35 cellular contexts compared by ENCODE assay signal in genomic region chr16:77002644-77003043, GRCh38.
"Had no signal": no experiment of that assay in that cellular context is flagged by ENCODE, and none has a peak within 500 bp of the region (broad histone marks: within the 10 kb centered on the region; RNA-seq: fewer than 3 reads in every experiment).

No MANE protein-coding gene starts in this region.

- H3K27me3 ChIP-seq: ascending aorta, breast epithelium, cardiac muscle cell, colonic mucosa, heart left ventricle had no signal

- H3K27ac ChIP-seq: ascending aorta, breast epithelium, cardiac muscle cell, colonic mucosa, epithelial cell of prostate, heart left ventricle, WERI-Rb-1 had no signal

- H3K36me3 Mint-ChIP-seq: activated CD4-positive, alpha-beta memory T cell treated with anti-CD3 and anti-CD28 coated beads for 36 hours; activated CD8-positive, alpha-beta memory T cell treated with anti-CD3 and anti-CD28 coated beads, Interleukin-2, amount 10 ng/mL, durations not matched to agents 7 days and 5 days; activated naive CD4-positive, alpha-beta T cell treated with anti-CD3 and anti-CD28 coated beads, Interleukin-2, amount 50 U/mL, for 24 hours; activated naive CD8-positive, alpha-beta T cell treated with anti-CD3 and anti-CD28 coated beads for 36 hours; brain had no signal

- H3K9me3 ChIP-seq: ascending aorta, breast epithelium, colonic mucosa, heart left ventricle had no signal

- FAIRE-seq: endometrium, endothelial cell of umbilical vein, frontal cortex had no signal

- ATAC-seq: activated CD4-positive, CD25-positive, alpha-beta regulatory T cell treated with anti-CD3 and anti-CD28 coated beads, Interleukin-2, amount 50 U/mL, for 24 hours; activated CD8-positive, alpha-beta memory T cell treated with anti-CD3 and anti-CD28 coated beads, Interleukin-2, amount 10 ng/mL, durations not matched to agents 7 days and 5 days; activated CD8-positive, alpha-beta T cell treated with anti-CD3 and anti-CD28 coated beads, Interleukin-2, amount 10 ng/mL, durations not matched to agents 7 days and 5 days; activated naive CD8-positive, alpha-beta T cell treated with anti-CD3 and anti-CD28 coated beads, Interleukin-2, amount 50 U/mL, for 24 hours; heart left ventricle had no signal

- H3K4me3 ChIP-seq: ascending aorta, breast epithelium, cardiac muscle cell, colonic mucosa, heart left ventricle had no signal

- DNase-seq: activated B cell treated with CpG ODN at 0.5 μM for 24 hours; activated CD4-positive, alpha-beta memory T cell treated with anti-CD3 and anti-CD28 coated beads for 36 hours; activated CD4-positive, alpha-beta T cell treated with anti-CD3 and anti-CD28 coated beads for 48 hours; activated CD8-positive, alpha-beta memory T cell treated with anti-CD3 and anti-CD28 coated beads, Interleukin-2, amount 10 ng/mL, durations not matched to agents 7 days and 5 days; activated CD8-positive, alpha-beta memory T cell treated with anti-CD3 and anti-CD28 coated beads, Interleukin-2, amount 50 U/mL, for 4 hours; activated CD8-positive, alpha-beta T cell treated with anti-CD3 and anti-CD28 coated beads, Interleukin-2, amount 10 ng/mL, durations not matched to agents 7 days and 5 days; activated effector memory CD4-positive, alpha-beta T cell treated with anti-CD3 and anti-CD28 coated beads, Interleukin-2, amount 50 U/mL, for 16 hours; activated naive CD4-positive, alpha-beta T cell treated with anti-CD3 and anti-CD28 coated beads for 36 hours; activated naive CD8-positive, alpha-beta T cell treated with anti-CD3 and anti-CD28 coated beads for 36 hours; activated naive CD8-positive, alpha-beta T cell treated with anti-CD3 and anti-CD28 coated beads, Interleukin-2, amount 50 U/mL, for 24 hours; activated T-cell treated with anti-CD3 and anti-CD28 coated beads, Interleukin-2, amount 50 U/mL, for 1 hour; activated T-cell treated with anti-CD3 and anti-CD28 coated beads, Interleukin-2, amount 50 U/mL, for 48 hours; central memory CD4-positive, alpha-beta T cell; cerebellar nuclear complex; colonic mucosa; effector CD8-positive, alpha-beta T cell; foreskin fibroblast; glutamatergic neuron; heart left ventricle; T1000; WERI-Rb-1 had no signal

- H3K4me1 Mint-ChIP-seq: activated B cell treated with CpG ODN at 0.5 μM for 24 hours; activated CD8-positive, alpha-beta memory T cell treated with anti-CD3 and anti-CD28 coated beads, Interleukin-2, amount 10 ng/mL, durations not matched to agents 7 days and 5 days; activated naive CD4-positive, alpha-beta T cell treated with anti-CD3 and anti-CD28 coated beads, Interleukin-2, amount 50 U/mL, for 24 hours; activated naive CD8-positive, alpha-beta T cell treated with anti-CD3 and anti-CD28 coated beads for 36 hours; activated naive CD8-positive, alpha-beta T cell treated with anti-CD3 and anti-CD28 coated beads, Interleukin-2, amount 50 U/mL, for 24 hours; brain had no signal

- H3K4me3 Mint-ChIP-seq: activated B cell treated with CpG ODN at 0.5 μM for 24 hours; activated CD4-positive, alpha-beta memory T cell treated with anti-CD3 and anti-CD28 coated beads for 36 hours; activated CD8-positive, alpha-beta memory T cell treated with anti-CD3 and anti-CD28 coated beads, Interleukin-2, amount 10 ng/mL, durations not matched to agents 7 days and 5 days; activated CD8-positive, alpha-beta T cell treated with anti-CD3 and anti-CD28 coated beads, Interleukin-2, amount 10 ng/mL, durations not matched to agents 7 days and 5 days; activated naive CD4-positive, alpha-beta T cell treated with anti-CD3 and anti-CD28 coated beads for 36 hours; activated naive CD4-positive, alpha-beta T cell treated with anti-CD3 and anti-CD28 coated beads, Interleukin-2, amount 50 U/mL, for 24 hours; activated naive CD8-positive, alpha-beta T cell treated with anti-CD3 and anti-CD28 coated beads for 36 hours; activated naive CD8-positive, alpha-beta T cell treated with anti-CD3 and anti-CD28 coated beads, Interleukin-2, amount 50 U/mL, for 24 hours; activated T-helper 1 cell treated with anti-CD3 and anti-CD28 coated beads, Interleukin-12 subunit alpha, Interleukin-12 subunit beta, Interleukin-2, Interleukin-4 antibody, amounts not matched to agents 30 ng/mL and 10 ng/mL and 1 ng/mL, durations not matched to agents 14 hours and 24 hours and 36 hours; brain; T-helper 1 cell treated with Interleukin-12 subunit alpha and Interleukin-12 subunit beta and Interleukin-4 antibody, amounts not matched to agents 30 μg/mL and 1 μg/mL, for 36 hours; T-helper 2 cell treated with Interferon-gamma antibody and Interleukin-4, amounts not matched to agents 5 μg/mL and 100 μg/mL, for 36 hours had no signal

- H3K27ac Mint-ChIP-seq: activated B cell treated with CpG ODN at 0.5 μM for 24 hours; activated CD4-positive, alpha-beta memory T cell treated with anti-CD3 and anti-CD28 coated beads for 36 hours; activated CD8-positive, alpha-beta memory T cell treated with anti-CD3 and anti-CD28 coated beads, Interleukin-2, amount 10 ng/mL, durations not matched to agents 7 days and 5 days; activated CD8-positive, alpha-beta T cell treated with anti-CD3 and anti-CD28 coated beads, Interleukin-2, amount 10 ng/mL, durations not matched to agents 7 days and 5 days; activated naive CD4-positive, alpha-beta T cell treated with anti-CD3 and anti-CD28 coated beads for 36 hours; activated naive CD4-positive, alpha-beta T cell treated with anti-CD3 and anti-CD28 coated beads, Interleukin-2, amount 50 U/mL, for 24 hours; activated naive CD8-positive, alpha-beta T cell treated with anti-CD3 and anti-CD28 coated beads for 36 hours; activated naive CD8-positive, alpha-beta T cell treated with anti-CD3 and anti-CD28 coated beads, Interleukin-2, amount 50 U/mL, for 24 hours; activated T-helper 1 cell treated with anti-CD3 and anti-CD28 coated beads, Interleukin-12 subunit alpha, Interleukin-12 subunit beta, Interleukin-2, Interleukin-4 antibody, amounts not matched to agents 30 ng/mL and 10 ng/mL and 1 ng/mL, durations not matched to agents 14 hours and 24 hours and 36 hours; activated T-helper 2 cell treated with anti-CD3 and anti-CD28 coated beads, Interferon-gamma antibody, Interleukin-2, Interleukin-4, amounts not matched to agents 10 μg/mL and 5 μg/mL and 100 μg/mL, durations not matched to agents 14 hours and 24 hours and 36 hours; brain; T-helper 1 cell treated with Interleukin-12 subunit alpha and Interleukin-12 subunit beta and Interleukin-4 antibody, amounts not matched to agents 30 μg/mL and 1 μg/mL, for 36 hours; T-helper 2 cell treated with Interferon-gamma antibody and Interleukin-4, amounts not matched to agents 5 μg/mL and 100 μg/mL, for 36 hours had no signal

- H3K36me3 ChIP-seq: ascending aorta, breast epithelium, cardiac muscle cell, colonic mucosa, heart left ventricle, WERI-Rb-1 had no signal

- H3K27me3 Mint-ChIP-seq: activated B cell treated with CpG ODN at 0.5 μM for 24 hours; activated CD4-positive, alpha-beta memory T cell treated with anti-CD3 and anti-CD28 coated beads for 36 hours; activated CD8-positive, alpha-beta memory T cell treated with anti-CD3 and anti-CD28 coated beads, Interleukin-2, amount 10 ng/mL, durations not matched to agents 7 days and 5 days; activated naive CD4-positive, alpha-beta T cell treated with anti-CD3 and anti-CD28 coated beads, Interleukin-2, amount 50 U/mL, for 24 hours; activated naive CD8-positive, alpha-beta T cell treated with anti-CD3 and anti-CD28 coated beads for 36 hours; activated naive CD8-positive, alpha-beta T cell treated with anti-CD3 and anti-CD28 coated beads, Interleukin-2, amount 50 U/mL, for 24 hours; brain had no signal

- H3K4me1 ChIP-seq: ascending aorta, breast epithelium, colonic mucosa, heart left ventricle had no signal

- H3K9me3 Mint-ChIP-seq: activated B cell treated with CpG ODN at 0.5 μM for 24 hours; activated CD4-positive, alpha-beta memory T cell treated with anti-CD3 and anti-CD28 coated beads for 36 hours; activated T-helper 1 cell treated with anti-CD3 and anti-CD28 coated beads, Interleukin-12 subunit alpha, Interleukin-12 subunit beta, Interleukin-2, Interleukin-4 antibody, amounts not matched to agents 30 ng/mL and 10 ng/mL and 1 ng/mL, durations not matched to agents 14 hours and 24 hours and 36 hours; activated T-helper 2 cell treated with anti-CD3 and anti-CD28 coated beads, Interferon-gamma antibody, Interleukin-2, Interleukin-4, amounts not matched to agents 10 μg/mL and 5 μg/mL and 100 μg/mL, durations not matched to agents 14 hours and 24 hours and 36 hours; T-helper 2 cell treated with Interferon-gamma antibody and Interleukin-4, amounts not matched to agents 5 μg/mL and 100 μg/mL, for 36 hours had no signal
